19 cellular contexts compared by ENCODE assay signal in genomic region chr9:131969469-131969989, GRCh38.
DNase-seq lines count a peak whose midpoint lies in the region; TF ChIP-seq lines count a peak whose summit lies in the region.
"Had no signal": no experiment of that assay in that cellular context is flagged by ENCODE, and none has a peak within 500 bp of the region (broad histone marks: within the 10 kb centered on the region; RNA-seq: fewer than 3 reads in every experiment).

No MANE protein-coding gene starts in this region.

- peak; percentile 24; the same call in 1 of the 2 replicates for TF ChIP-seq CTCF in WERI-Rb-1 (IDR thresholded peaks at IDR 0.05; ENCODE audit: low read depth, low read length)
- no peak for TF ChIP-seq CTCF in Peyer's patch (IDR thresholded peaks at IDR 0.05)

- H3K27ac ChIP-seq in WERI-Rb-1 (peak overlapping the region; percentile 73), substantia nigra (ENCODE audit: low read depth, low read length, poor library complexity, severe bottlenecking) (peak overlapping the region; percentile 16), Peyer's patch (no peak overlapping the region)
- H3K27ac ChIP-seq: C4-2B, GM23248 had no signal

- DNase-seq in NCI-H1694 treated with DMSO at 0.1 percent for 48 hours (lab: John Stamatoyannopoulos, UW) (peak; percentile 12), NCI-H1694 (lab: John Stamatoyannopoulos, UW) (no peak), NCI-H524 (lab: John Stamatoyannopoulos, UW) (peak; percentile 94 to 95), WERI-Rb-1 (peak; percentile 88), substantia nigra (lab: John Stamatoyannopoulos, UW) (peak in 8 of 49 donors; percentile 18 to 50 (median 22)), activated gamma-delta T cell treated with Interleukin-2 at 50 U/mL for 16 hours (no peak), Peyer's patch (no peak), EL (no peak)
- DNase-seq: AML-193; CD8-positive, alpha-beta memory T cell; DND-41; GM23248; H9; Kasumi-1; NCI-H1417 treated with DMSO at 0.1 percent for 48 hours; NCI-H1930; NCI-H446 treated with DMSO at 0.1 percent for 48 hours; NCI-H748 treated with DMSO at 0.1 percent for 48 hours had no signal

- H3K4me3 ChIP-seq in WERI-Rb-1 (ENCODE audit: low read depth, low read length): no peak overlapping the region
- no peak overlapping the region for H3K4me3 ChIP-seq in Peyer's patch
- H3K4me3 ChIP-seq: GM23248 had no signal

- H3K27me3 ChIP-seq in WERI-Rb-1 (ENCODE audit: insufficient read depth, low read depth, severe bottlenecking) (no peaks in the 10 kb centered on the region), Peyer's patch (no peaks in the 10 kb centered on the region)

- no peaks in the 10 kb centered on the region; the same call in 1 of the 2 replicates for H3K36me3 ChIP-seq in WERI-Rb-1
- no peaks in the 10 kb centered on the region for H3K36me3 ChIP-seq in Peyer's patch

- H3K4me1 ChIP-seq in Peyer's patch: no peaks in the 10 kb centered on the region

- no peaks in the 10 kb centered on the region for H3K9me3 ChIP-seq in WERI-Rb-1 (ENCODE audit: severe bottlenecking)
- H3K9me3 ChIP-seq in Peyer's patch: no peaks in the 10 kb centered on the region

- TF ChIP-seq POLR2A in Peyer's patch (IDR thresholded peaks at IDR 0.05): no peak

Comparison
In these comparisons a context has a peak if more than half of its experiments do, and no peak if none do; other contexts are left out.
1. DNase-seq: peak in NCI-H1694 treated with DMSO at 0.1 percent for 48 hours (single experiment), NCI-H524 (2 of 2) and WERI-Rb-1 (single experiment); none in NCI-H1694 (single experiment), activated gamma-delta T cell treated with Interleukin-2 at 50 U/mL for 16 hours (single experiment), Peyer's patch (0 of 3) and EL (single experiment).
2. H3K27ac ChIP-seq: peak in WERI-Rb-1 (single experiment) and substantia nigra (single experiment); none in Peyer's patch (0 of 4).